8 cellular contexts compared by ENCODE assay signal in the genomic region with DNA sequence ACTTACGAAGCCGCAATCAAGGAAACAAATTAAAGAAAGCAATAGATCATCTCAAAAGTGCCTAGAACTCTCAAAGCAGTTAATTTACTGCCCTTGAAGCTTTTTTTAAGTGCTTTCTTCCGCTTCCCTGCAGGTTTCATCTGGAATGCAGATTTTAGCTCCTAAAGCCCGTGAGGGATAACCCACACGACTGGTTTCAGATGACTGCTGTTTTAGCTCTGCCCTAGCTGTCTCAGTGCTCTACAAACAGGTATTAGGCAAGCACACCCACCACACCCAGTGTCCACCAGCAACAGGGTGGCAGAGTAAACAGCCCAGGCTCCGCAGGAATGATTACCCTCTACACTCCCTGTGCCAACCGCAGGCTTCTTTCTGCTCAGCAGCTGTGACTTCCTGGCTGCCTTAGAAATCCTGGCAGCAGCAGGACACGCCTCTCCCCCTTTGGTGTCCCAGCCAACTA.
DNase-seq lines count a peak whose midpoint lies in the region; ATAC-seq, FAIRE-seq and TF ChIP-seq lines count a peak whose summit lies in the region.

No MANE protein-coding gene starts in this region.

- H3K4me3 ChIP-seq in A549 (peak overlapping the region; percentile 26; the same call in 1 of the 3 replicates), HUES64 (ENCODE audit: low read length) (peak overlapping the region; percentile 1; the same call in 1 of the 2 replicates), left lung (peak overlapping the region in 1 of 2 donors; percentile 17)

- CTCF ChIA-PET in A549 (lab: Yijun Ruan, JAX) = interaction anchor here (0.6 to 4.9 kb wide), 8 partner anchors 10 to 709 kb away, joined by 3 to 20 read pairs (median 4); no protein-coding TSS in a partner anchor

- H3K4me2 ChIP-seq in A549 = peak overlapping the region; percentile 74

- H3K27me3 ChIP-seq in HUES64 (ENCODE audit: insufficient read depth, low read length) = no peaks in the 10 kb centered on the region
- no peaks in the 10 kb centered on the region for H3K27me3 ChIP-seq in left lung

- peak; percentile 64 to 81 for DNase-seq in A549 (ENCODE audit: low read depth in 1 of 2, low spot score in 1 of 2)
- DNase-seq in left lung = peak; percentile 78 to 83
- no peak for DNase-seq in NCI-H128 (lab: John Stamatoyannopoulos, UW; ENCODE audit: unreplicated experiment)
- no peak for DNase-seq in HuH-7.5 (ENCODE audit: low spot score)
- DNase-seq in activated CD4-positive, CD25-positive, alpha-beta regulatory T cell treated with anti-CD3 and anti-CD28 coated beads, Interleukin-2, amount 50 U/mL, for 72 hours = no peak

- TF ChIP-seq POLR2A in A549 (IDR thresholded peaks at IDR 0.05; ENCODE audit: low read length) = no peak

- no peaks in the 10 kb centered on the region for H3K36me3 ChIP-seq in HUES64 (ENCODE audit: insufficient read depth, low read length)
- no peaks in the 10 kb centered on the region for H3K36me3 ChIP-seq in left lung

- H3K9ac ChIP-seq in HUES64 (ENCODE audit: low read depth, low read length) = peak overlapping the region; percentile 6; the same call in 1 of the 2 replicates

- TF ChIP-seq CTCF in A549 (IDR thresholded peaks at IDR 0.05) = no peak
- TF ChIP-seq CTCF in VCaP (conservative IDR thresholded peaks at IDR 0.05) = no peak
- no peak for TF ChIP-seq CTCF in left lung (IDR thresholded peaks at IDR 0.05)

- intact Hi-C loops in left lung (cut with DNase I) = no loop called here

- no peak for TF ChIP-seq RAD21 in A549 (conservative IDR thresholded peaks at IDR 0.05 in 1 of 2, IDR thresholded peaks at IDR 0.05 in 1 of 2)

- FAIRE-seq in A549 (lab: Jason Lieb, UNC) = peak; percentile 85

- H3K27ac ChIP-seq in A549 = peak overlapping the region; percentile 66 to 73
- peak overlapping the region; percentile 67 for H3K27ac ChIP-seq in HUES64 (ENCODE audit: low read depth, low read length)
- peak overlapping the region; percentile 89 for H3K27ac ChIP-seq in VCaP
- H3K27ac ChIP-seq in left lung = peak overlapping the region; percentile 78 to 81

- POLR2A ChIA-PET in A549 (lab: Yijun Ruan, JAX) = interaction anchor here (0.6 kb wide), 1 partner anchor 1316 kb away, joined by 3 read pairs; no protein-coding TSS in a partner anchor

- H3K9me3 ChIP-seq in A549 = no peaks in the 10 kb centered on the region
- no peaks in the 10 kb centered on the region for H3K9me3 ChIP-seq in HUES64 (ENCODE audit: insufficient read depth, low read depth, low read length)
- H3K9me3 ChIP-seq in left lung = no peaks in the 10 kb centered on the region

- WGBS in A549 (ENCODE audit: missing lambda C conversion rate) = 31% methylated on average over 8 of the region's 8 CpGs
- WGBS in HUES64 = 24% methylated on average over 8 of the region's 8 CpGs

- TF ChIP-seq EP300 in A549 (IDR thresholded peaks at IDR 0.05) = peak in 1 of 2 experiments; percentile 26; a peak in 1 of 5 replicates

- peak; percentile 84 to 85 for ATAC-seq in A549
- peak; percentile 91 for ATAC-seq in left lung
- no peak for ATAC-seq in HG02870 (IDR thresholded peaks at IDR 0.05; ENCODE audit: unreplicated experiment)

- H3K4me1 ChIP-seq in A549 = peaks cover 22% of the 10 kb centered on the region
- peaks cover 32% of the 10 kb centered on the region for H3K4me1 ChIP-seq in HUES64 (ENCODE audit: insufficient read depth, low read length)
- H3K4me1 ChIP-seq in left lung = peaks cover 8 to 24% of the 10 kb centered on the region in 2 donors

TF ChIP-seq in A549, 52 proteins besides CTCF, POLR2A, EP300 and RAD21:
- TF ChIP-seq FOXS1 (CRISPR knock-in tag; IDR thresholded peaks at IDR 0.05) (no peak; the same call in 1 of the 2 replicates), JUN (IDR thresholded peaks at IDR 0.05) (peak in 1 of 2 experiments; percentile 43; a peak in 1 of 5 replicates), CEBPB (IDR thresholded peaks at IDR 0.05) (peak; percentile 44 to 49)
TF ChIP-seq in A549: peak in this region for 2.

Comparison
In these comparisons a context has a peak if more than half of its experiments do, and no peak if none do; other contexts are left out.
1. DNase-seq: peak in A549 (2 of 2) and left lung (2 of 2); none in NCI-H128 (single experiment), HuH-7.5 (single experiment) and activated CD4-positive, CD25-positive, alpha-beta regulatory T cell treated with anti-CD3 and anti-CD28 coated beads, Interleukin-2, amount 50 U/mL, for 72 hours (single experiment).
2. Peak in every context shown above with its lines, with median percentiles within 50 percentile points of each other: H3K27ac ChIP-seq.